Comparison of ENCODE assay signal across 13 cellular contexts in the genomic region with DNA sequence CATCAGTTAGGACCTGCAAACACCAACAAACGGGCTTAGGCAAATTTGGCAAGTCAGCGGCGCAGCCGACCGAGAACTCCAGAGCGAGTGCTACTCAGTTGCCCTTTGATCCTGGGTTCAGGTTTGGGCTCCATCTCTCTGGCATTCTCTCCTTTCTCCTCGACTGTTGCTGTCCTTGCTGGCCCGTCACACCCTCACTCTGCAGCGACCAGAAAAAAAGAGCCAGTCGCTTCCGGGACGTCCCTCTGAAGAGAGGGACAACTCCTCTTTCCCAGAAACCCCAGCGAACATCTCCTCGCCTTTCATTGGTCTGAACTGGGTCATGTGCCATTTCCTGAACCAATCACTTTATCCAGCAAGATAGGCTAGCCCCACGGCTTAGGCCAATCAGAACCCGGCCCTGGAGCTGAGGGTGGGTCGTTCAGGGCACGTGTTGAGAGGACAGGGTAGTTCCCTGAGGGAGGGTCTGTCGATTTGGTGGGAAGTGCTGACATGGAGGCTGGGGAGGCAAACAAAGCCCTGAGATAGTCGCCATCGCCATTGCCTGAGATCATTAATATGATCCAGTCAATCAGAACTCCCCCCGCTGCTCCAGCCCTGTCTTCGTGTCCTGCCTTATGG.
"Had no signal": no experiment of that assay in that cellular context is flagged by ENCODE, and none has a peak within 500 bp of the region (broad histone marks: within the 10 kb centered on the region; RNA-seq: fewer than 3 reads in every experiment).

No MANE protein-coding gene starts in this region.

- H3K27ac Mint-ChIP-seq: activated CD4-positive, alpha-beta memory T cell treated with anti-CD3 and anti-CD28 coated beads, Interleukin-2, amount 10 ng/mL, durations not matched to agents 7 days and 5 days; activated CD4-positive, alpha-beta T cell treated with anti-CD3 and anti-CD28 coated beads for 36 hours; naive thymus-derived CD4-positive, alpha-beta T cell; stimulated activated effector memory CD8-positive, alpha-beta T cell treated with anti-CD3 and anti-CD28 coated beads, Interleukin-12 subunit alpha, Interleukin-12 subunit beta, amount 100 ng/mL, for 72 hours had no signal

- H3K27me3 ChIP-seq: right atrium auricular region had no signal

- H3K4me1 Mint-ChIP-seq: activated CD4-positive, alpha-beta memory T cell treated with anti-CD3 and anti-CD28 coated beads, Interleukin-2, amount 10 ng/mL, durations not matched to agents 7 days and 5 days; stimulated activated effector memory CD8-positive, alpha-beta T cell treated with anti-CD3 and anti-CD28 coated beads, Interleukin-12 subunit alpha, Interleukin-12 subunit beta, amount 100 ng/mL, for 72 hours had no signal

- ATAC-seq: activated CD4-positive, alpha-beta T cell treated with anti-CD3 and anti-CD28 coated beads for 36 hours; esophagus mucosa; naive thymus-derived CD4-positive, alpha-beta T cell; stimulated activated effector memory CD8-positive, alpha-beta T cell treated with anti-CD3 and anti-CD28 coated beads, Interleukin-12 subunit alpha, Interleukin-12 subunit beta, amount 100 ng/mL, for 72 hours had no signal

- FAIRE-seq: bronchial epithelial cell, endometrium had no signal

- H3K4me1 ChIP-seq: right atrium auricular region, transverse colon had no signal

- H3K27ac ChIP-seq: dorsolateral prefrontal cortex, right atrium auricular region, transverse colon had no signal

- H3K4me3 ChIP-seq: dorsolateral prefrontal cortex, right atrium auricular region, transverse colon had no signal

- H3K9me3 Mint-ChIP-seq: activated CD4-positive, alpha-beta memory T cell treated with anti-CD3 and anti-CD28 coated beads, Interleukin-2, amount 10 ng/mL, durations not matched to agents 7 days and 5 days; stimulated activated effector memory CD8-positive, alpha-beta T cell treated with anti-CD3 and anti-CD28 coated beads, Interleukin-12 subunit alpha, Interleukin-12 subunit beta, amount 100 ng/mL, for 72 hours had no signal

- H3K9me3 ChIP-seq: right atrium auricular region, transverse colon had no signal

- DNase-seq: activated CD4-positive, alpha-beta memory T cell treated with anti-CD3 and anti-CD28 coated beads, Interleukin-2, amount 10 ng/mL, durations not matched to agents 7 days and 5 days; activated CD4-positive, alpha-beta T cell treated with anti-CD3 and anti-CD28 coated beads for 36 hours; activated CD8-positive, alpha-beta memory T cell treated with anti-CD3 and anti-CD28 coated beads, Interleukin-2, amount 50 U/mL, for 4 hours; aorta; glutamatergic neuron; naive thymus-derived CD4-positive, alpha-beta T cell; transverse colon had no signal

- H3K36me3 ChIP-seq: right atrium auricular region, transverse colon had no signal

- H3K4me3 Mint-ChIP-seq: activated CD4-positive, alpha-beta memory T cell treated with anti-CD3 and anti-CD28 coated beads, Interleukin-2, amount 10 ng/mL, durations not matched to agents 7 days and 5 days; activated CD4-positive, alpha-beta T cell treated with anti-CD3 and anti-CD28 coated beads for 36 hours; naive thymus-derived CD4-positive, alpha-beta T cell; stimulated activated effector memory CD8-positive, alpha-beta T cell treated with anti-CD3 and anti-CD28 coated beads, Interleukin-12 subunit alpha, Interleukin-12 subunit beta, amount 100 ng/mL, for 72 hours had no signal
